16 cellular contexts compared by ENCODE assay signal in genomic region chr2:177403822-177404221, GRCh38. TPM values are rescaled to one million over a fixed set of nuclear protein-coding genes. Genes with fewer than 3 reads are reported as not detected.
DNase-seq lines count a peak whose midpoint lies in the region; ATAC-seq, FAIRE-seq and TF ChIP-seq lines count a peak whose summit lies in the region.
"Had no signal": no experiment of that assay in that cellular context is flagged by ENCODE, and none has a peak within 500 bp of the region (broad histone marks: within the 10 kb centered on the region; RNA-seq: fewer than 3 reads in every experiment).

No MANE protein-coding gene starts in this region.

- H3K27me3 ChIP-seq in HepG2 (ENCODE audit: control insufficient read depth in 1 of 2, insufficient read depth in 2 of 2, low read length in 2 of 2), result no peaks in the 10 kb centered on the region
- no peaks in the 10 kb centered on the region for H3K27me3 ChIP-seq in right lobe of liver
- H3K27me3 ChIP-seq in adipocyte (replicated peaks; ENCODE audit: control insufficient read depth, insufficient read depth, low read length), result no peaks in the 10 kb centered on the region
- H3K27me3 ChIP-seq: BLaER1 treated with 17β-estradiol and CSF1 and Interleukin-3, amounts not matched to agents 10 nM and 100 nM had no signal

- peaks cover 100% of the 10 kb centered on the region for H3K79me2 ChIP-seq in HepG2 (ENCODE audit: insufficient read depth, low read length)

- no peak for FAIRE-seq in HepG2 (lab: Jason Lieb, UNC)

- peak overlapping the region; percentile 1; the same call in 1 of the 2 replicates for H3K4me2 ChIP-seq in HepG2 (ENCODE audit: low read depth, low read length)

- H3K4me1 ChIP-seq in HepG2 (ENCODE audit: insufficient read depth, low read length) (peaks cover 98% of the 10 kb centered on the region), right lobe of liver (peaks cover 0 to 29% (median 11%) of the 10 kb centered on the region in 4 donors), adipocyte (ENCODE audit: control insufficient read depth, insufficient read depth, low read length) (peaks cover 37% of the 10 kb centered on the region)
- H3K4me1 ChIP-seq: HAP-1 had no signal

- TF ChIP-seq POLR2A in HepG2 (IDR thresholded peaks at IDR 0.05; ENCODE audit: insufficient read depth in 1 of 2, low read depth in 2 of 2, low read length in 2 of 2), result no peak
- no peak for TF ChIP-seq POLR2A in right lobe of liver (IDR thresholded peaks at IDR 0.05)

- DNase-seq in HepG2 (ENCODE audit: low spot score), result no peak
- DNase-seq in right lobe of liver, result no peak
- no peak for DNase-seq in adipocyte (ENCODE audit: low read depth)
- peak; percentile 55 for DNase-seq in fibroblast of the aortic adventitia (ENCODE audit: low read depth)
- no peak for DNase-seq in RWPE1 (ENCODE audit: low spot score)
- no peak for DNase-seq in DMS 273 treated with DMSO at 0.1 percent for 48 hours (lab: John Stamatoyannopoulos, UW)
- no peak for DNase-seq in omental fat pad (ENCODE audit: low spot score)
- no peak for DNase-seq in NCI-H1417 treated with DMSO at 0.1 percent for 48 hours (lab: John Stamatoyannopoulos, UW)
- DNase-seq: 8988T; Calu3; CD4-positive, alpha-beta T cell; DMS79; GOT3 had no signal

- 96% methylated on average over 6 of the region's 6 CpGs for WGBS in HepG2 (ENCODE audit: low lambda C conversion rate)
- WGBS in right lobe of liver (ENCODE audit: insufficient coverage, low coverage, low lambda C conversion rate, missing lambda C conversion rate), result 80% methylated on average over 6 of the region's 6 CpGs

- no peak for TF ChIP-seq RAD21 in HepG2 (CRISPR knock-in tag; IDR thresholded peaks at IDR 0.05)

- no peak overlapping the region for H2AFZ ChIP-seq in HepG2 (ENCODE audit: low read length)

- H3K4me3 ChIP-seq in HepG2 (replicated peaks in 1 of 3; ENCODE audit: insufficient read depth in 1 of 3, low read depth in 2 of 3, low read length in 3 of 3) (no peak overlapping the region), right lobe of liver (no peak overlapping the region), adipocyte (ENCODE audit: low read length) (peak overlapping the region; percentile 55), fibroblast of the aortic adventitia (ENCODE audit: low read depth, low read length) (no peak overlapping the region)
- H3K4me3 ChIP-seq: BLaER1 treated with 17β-estradiol and CSF1 and Interleukin-3, amounts not matched to agents 10 nM and 100 nM; HAP-1 had no signal

- H3K9ac ChIP-seq in HepG2 (ENCODE audit: insufficient read depth, low read depth, low read length) (no peak overlapping the region), adipocyte (ENCODE audit: low read length) (peak overlapping the region; percentile 24)
- H3K9ac ChIP-seq: BLaER1 treated with 17β-estradiol and CSF1 and Interleukin-3, amounts not matched to agents 10 nM and 100 nM had no signal

- peaks cover 34% of the 10 kb centered on the region for H4K20me1 ChIP-seq in HepG2 (ENCODE audit: insufficient read depth, low read length)

- H3K27ac ChIP-seq in HepG2 (ENCODE audit: extremely low read length, insufficient read depth, low read length) (no peak overlapping the region), right lobe of liver (no peak overlapping the region), RWPE1 (no peak overlapping the region)
- H3K27ac ChIP-seq: BLaER1 treated with 17β-estradiol and CSF1 and Interleukin-3, amounts not matched to agents 10 nM and 100 nM; HL-60 had no signal

- no peak for TF ChIP-seq EP300 in HepG2 (IDR thresholded peaks at IDR 0.05; ENCODE audit: low read depth in 2 of 2, low read length in 2 of 2)
- TF ChIP-seq EP300 in HepG2 (CRISPR knock-in tag; IDR thresholded peaks at IDR 0.05; ENCODE audit: borderline replicate concordance), result no peak

- CTCF ChIA-PET in HepG2 (lab: Yijun Ruan, JAX; ENCODE audit: low intra/inter-chr PET ratio, low total read pairs) (no interaction called here), RWPE1 (lab: Yijun Ruan, JAX) (interaction anchor here (0.6 to 0.8 kb wide), 3 partner anchors 18 to 69 kb away, joined by 3 to 9 read pairs (median 7); no protein-coding TSS in a partner anchor)

- BruUV-seq in HepG2 (replicated peaks; lab: Mats Ljungman, UMichigan), result no TSS peak

- no peaks in the 10 kb centered on the region for H3K9me3 ChIP-seq in HepG2 (ENCODE audit: low read length)
- no peaks in the 10 kb centered on the region for H3K9me3 ChIP-seq in right lobe of liver
- no peaks in the 10 kb centered on the region for H3K9me3 ChIP-seq in adipocyte (ENCODE audit: control insufficient read depth, low read length)
- H3K9me3 ChIP-seq: HAP-1 had no signal

- ATAC-seq in HepG2 (no peak), right lobe of liver (no peak), omental fat pad (ENCODE audit: low FRiP score) (no peak)

- POLR2A ChIA-PET in HepG2 (lab: Yijun Ruan, JAX), result interaction anchor here (2.5 kb wide), 1 partner anchor 11 kb away, joined by 21 read pairs; the partner anchor contains the start of gene AGPS
- POLR2A ChIA-PET in RWPE1 (lab: Yijun Ruan, JAX; ENCODE audit: low non-redundant PET), result no interaction called here

- peaks cover 0 to 3% of the 10 kb centered on the region in 2 experiments; a peak in 2 of 5 replicates for H3K36me3 ChIP-seq in HepG2 (replicated peaks in 1 of 2; ENCODE audit: control insufficient read depth in 1 of 2, insufficient read depth in 2 of 2, low read length in 2 of 2)
- no peaks in the 10 kb centered on the region for H3K36me3 ChIP-seq in right lobe of liver
- no peaks in the 10 kb centered on the region for H3K36me3 ChIP-seq in adipocyte (ENCODE audit: control insufficient read depth, insufficient read depth, low read length, severe bottlenecking)
- H3K36me3 ChIP-seq: HAP-1 had no signal

- no peak for TF ChIP-seq CTCF in HepG2 (CRISPR knock-in tag; IDR thresholded peaks at IDR 0.05)
- no peak for TF ChIP-seq CTCF in right lobe of liver (IDR thresholded peaks at IDR 0.05)
- no peak for TF ChIP-seq CTCF in fibroblast of the aortic adventitia (IDR thresholded peaks at IDR 0.05; ENCODE audit: insufficient read depth, low read length)
- TF ChIP-seq CTCF in RWPE1 (conservative IDR thresholded peaks at IDR 0.05; ENCODE audit: low read depth), result no peak
- TF ChIP-seq CTCF in omental fat pad (IDR thresholded peaks at IDR 0.05), result no peak

- intact Hi-C loops in HepG2 (cut with micrococcal nuclease; ENCODE audit: unreplicated experiment) (no loop called here), right lobe of liver (cut with DNase I) (no loop called here)

- in situ Hi-C loops in HepG2 (cut with HindIII; ENCODE audit: extremely low pct_ligation_motif_present, low pct_unique_long_range_greater_than_20kb), result no loop called here

TF ChIP-seq in HepG2, 621 proteins besides CTCF, POLR2A, EP300 and RAD21:
- TF ChIP-seq MAFF (IDR thresholded peaks at IDR 0.05; ENCODE audit: low read depth, low read length) (0 out of 2 replicates have a peak, but pooled peaks have one; percentile 3), AGO1 (IDR thresholded peaks at IDR 0.05; ENCODE audit: low read depth, low read length, poor library complexity, severe bottlenecking) (no peak), HDAC6 (IDR thresholded peaks at IDR 0.05; ENCODE audit: low read depth, low read length) (no peak), ZFYVE20 (CRISPR knock-in tag; IDR thresholded peaks at IDR 0.05; ENCODE audit: borderline replicate concordance, low read depth) (no peak), MYNN (CRISPR knock-in tag; IDR thresholded peaks at IDR 0.05; ENCODE audit: low read depth) (no peak), ZNF780A (CRISPR knock-in tag; IDR thresholded peaks at IDR 0.05) (no peak), ZNF350 (CRISPR knock-in tag; IDR thresholded peaks at IDR 0.05; ENCODE audit: borderline replicate concordance, low read depth) (no peak), ZSCAN9 (CRISPR knock-in tag; IDR thresholded peaks at IDR 0.05; ENCODE audit: borderline replicate concordance) (no peak), RBFOX2 (IDR thresholded peaks at IDR 0.05; ENCODE audit: low read depth, low read length) (no peak), SIN3B (IDR thresholded peaks at IDR 0.05; ENCODE audit: low read length) (no peak), MAFK (conservative IDR thresholded peaks at IDR 0.05 in 1 of 2, IDR thresholded peaks at IDR 0.05 in 1 of 2; ENCODE audit: low read length in 2 of 2) (peak in 1 of 2 experiments; percentile 35; a peak in 1 of 4 replicates)

RNA-seq across cellular contexts. Expression of gene AGPS, which starts 11.2 kb away (rescaled TPM):
- total RNA-seq in HepG2 (2016; rRNA removed; fragmentation: Illumina TruSeq; extraction: Trizol) (99.0 and 159 TPM in 2 replicates), right lobe of liver (10 to 100 TPM; 21.7 to 31.8 (median 26.8) TPM), fibroblast of the aortic adventitia (ENCODE audit: low replicate concordance) (33.1 and 46.8 TPM in 2 replicates), omental fat pad (10 to 100 TPM; 21.6 to 33.0 (median 29.0) TPM)
- 13.8 and 16.6 TPM in 2 replicates for total RNA-seq in HepG2 (2016; cell fraction: cytosol; rRNA removed; fragmentation: Illumina TruSeq; extraction: Trizol; ENCODE audit: low read depth)
- 107 and 167 TPM in 2 replicates for total RNA-seq in HepG2 (2016; cell fraction: insoluble cytoplasmic fraction; rRNA removed; fragmentation: Illumina TruSeq; extraction: Trizol)
- total RNA-seq in HepG2 (2016; cell fraction: membrane; rRNA removed; fragmentation: Illumina TruSeq; extraction: Trizol), result 27.7 and 34.8 TPM in 2 replicates
- 78.6 and 83.3 TPM in 2 replicates for total RNA-seq in HepG2 (2016; cell fraction: nucleus; rRNA removed; fragmentation: Illumina TruSeq; extraction: Trizol)
- 33.0 and 39.4 TPM in 2 replicates for polyA plus RNA-seq in HepG2 (2011; rRNA removed)
- polyA plus RNA-seq in HepG2 (2011; cell fraction: cytosol; rRNA removed), result 12.4 and 18.2 TPM in 2 replicates
- polyA plus RNA-seq in HepG2 (2011; cell fraction: nucleus; rRNA removed), result 33.3 and 39.4 TPM in 2 replicates
- 60.7 and 80.2 TPM in 2 replicates for polyA plus RNA-seq in HepG2 (2012)
- 5.1 and 5.9 TPM in 2 replicates for polyA plus RNA-seq in HepG2 (2016; cell fraction: cytosol; fragmentation: Illumina TruSeq; extraction: Trizol; ENCODE audit: low read depth)
- polyA plus RNA-seq in HepG2 (2016; cell fraction: insoluble cytoplasmic fraction; fragmentation: Illumina TruSeq; extraction: Trizol; ENCODE audit: low read depth), result 103 and 105 TPM in 2 replicates
- polyA plus RNA-seq in HepG2 (2016; cell fraction: membrane; fragmentation: Illumina TruSeq; extraction: Trizol; ENCODE audit: low read depth), result 12.6 and 14.4 TPM in 2 replicates
- 46.9 and 49.0 TPM in 2 replicates for polyA plus RNA-seq in HepG2 (2016; cell fraction: nucleus; fragmentation: Illumina TruSeq; extraction: Trizol; ENCODE audit: insufficient read depth, low read depth)
- 9.0 and 17.9 TPM in 2 replicates for polyA minus RNA-seq in HepG2 (2011; rRNA and poly(A)+ RNA removed; ENCODE audit: low replicate concordance)
- 50.4 and 57.0 TPM in 2 replicates for polyA minus RNA-seq in HepG2 (2011; cell fraction: cytosol; rRNA and poly(A)+ RNA removed)
- 169 and 218 TPM in 2 replicates for polyA minus RNA-seq in HepG2 (2011; cell fraction: nucleus; rRNA and poly(A)+ RNA removed)
